ENCODE assay signal across 8 cellular contexts in genomic region chr7:87875151-87876039, GRCh38. TPM values are rescaled to one million over a fixed set of nuclear protein-coding genes. Genes with fewer than 3 reads are reported as not detected.
DNase-seq lines count a peak whose midpoint lies in the region; ATAC-seq, FAIRE-seq and TF ChIP-seq lines count a peak whose summit lies in the region.

No MANE protein-coding gene starts in this region.

- H3K9me3 ChIP-seq in K562 (replicated peaks; ENCODE audit: control insufficient read depth, insufficient read depth, low read depth, low read length) (peaks cover 9% of the 10 kb centered on the region), kidney (ENCODE audit: control insufficient read depth in 1 of 2, low read length in 2 of 2) (no peaks in the 10 kb centered on the region)

- no peak for TF ChIP-seq CTCF in K562 (IDR thresholded peaks at IDR 0.05 in 2 of 3, conservative IDR thresholded peaks at IDR 0.05 in 1 of 3; ENCODE audit: insufficient read depth in 2 of 3, low read depth in 1 of 3, low read length in 3 of 3)
- no peak for TF ChIP-seq CTCF in kidney (IDR thresholded peaks at IDR 0.05; ENCODE audit: borderline replicate concordance, extremely low read depth, insufficient read depth)

- intact Hi-C loops in K562 (cut with micrococcal nuclease) (loop anchor here (10.0 kb wide), 3 partner anchors 339 to 721 kb away; partner anchors contain the start of genes DMTF1 and TMEM243), kidney (cut with DNase I) (no loop called here)

- H3K4me2 ChIP-seq in K562 (ENCODE audit: insufficient read depth, low read length), result peak overlapping the region; percentile 75

- peaks cover 10% of the 10 kb centered on the region in 2 experiments; a peak in 4 of 5 replicates for H3K4me1 ChIP-seq in K562 (replicated peaks in 1 of 2; ENCODE audit: control insufficient read depth in 2 of 2, insufficient read depth in 2 of 2, low read length in 2 of 2)
- H3K4me1 ChIP-seq in kidney (ENCODE audit: control insufficient read depth in 1 of 2, insufficient read depth in 1 of 2, low read depth in 1 of 2, low read length in 2 of 2), result peaks cover 3 to 5% of the 10 kb centered on the region in 2 donors

- TF ChIP-seq EP300 in K562 (IDR thresholded peaks at IDR 0.05; ENCODE audit: low read length), result no peak

- H3K4me3 ChIP-seq in K562, result peak overlapping the region; percentile 86
- H3K4me3 ChIP-seq in kidney (ENCODE audit: low read length in 2 of 2), result peak overlapping the region; percentile 64 to 76

- peaks cover 5% of the 10 kb centered on the region; the same call in 1 of the 2 replicates for H4K20me1 ChIP-seq in K562 (replicated peaks; ENCODE audit: control insufficient read depth, insufficient read depth, low read length)

- H3K9me3 Mint-ChIP-seq in stimulated activated naive CD8-positive, alpha-beta T cell treated with anti-CD3 and anti-CD28 coated beads, Interleukin-15, Interleukin-2, amounts not matched to agents 100 ng/mL and 50 ng/mL, for 24 hours, result peaks cover 22% of the 10 kb centered on the region
- H3K9me3 Mint-ChIP-seq in stimulated activated naive CD8-positive, alpha-beta T cell treated with anti-CD3 and anti-CD28 coated beads, Interleukin-15, amount 100 ng/mL, for 72 hours, result peaks cover 14 to 21% of the 10 kb centered on the region in 2 donors

- peaks cover 99% of the 10 kb centered on the region for H3K79me2 ChIP-seq in K562 (ENCODE audit: control insufficient read depth, insufficient read depth, low read length)

- CTCF ChIA-PET in K562 (lab: Yijun Ruan, JAX; ENCODE audit: low intra/inter-chr PET ratio), result no interaction called here

- H3K36me3 ChIP-seq in K562 (ENCODE audit: control insufficient read depth, insufficient read depth, low read length) (peaks cover 51% of the 10 kb centered on the region), kidney (ENCODE audit: control insufficient read depth in 1 of 2, insufficient read depth in 2 of 2, low read length in 2 of 2) (no peaks in the 10 kb centered on the region)

- peak overlapping the region; percentile 85 for H2AFZ ChIP-seq in K562 (ENCODE audit: low read depth, low read length)

- POLR2A ChIA-PET in K562 (lab: Yijun Ruan, JAX), result interaction anchor here (0.6 to 1.4 kb wide), 6 partner anchors 10 to 438 kb away, joined by 3 to 7 read pairs (median 3); no protein-coding TSS in a partner anchor

- ATAC-seq in stimulated activated naive CD8-positive, alpha-beta T cell treated with anti-CD3 and anti-CD28 coated beads, Interleukin-15, Interleukin-2, amounts not matched to agents 100 U/mL and 50 U/mL, for 24 hours, result no peak
- ATAC-seq in HG02623 (IDR thresholded peaks at IDR 0.05; ENCODE audit: unreplicated experiment) (peak; percentile 12), K562 (peak; percentile 39)
- ATAC-seq in stimulated activated naive CD8-positive, alpha-beta T cell treated with anti-CD3 and anti-CD28 coated beads, Interleukin-15, amount 100 ng/mL, for 72 hours, result peak; percentile 6

- H3K4me1 Mint-ChIP-seq in stimulated activated naive CD8-positive, alpha-beta T cell treated with anti-CD3 and anti-CD28 coated beads, Interleukin-15, Interleukin-2, amounts not matched to agents 100 ng/mL and 50 ng/mL, for 24 hours (ENCODE audit: low read depth), result peaks cover 53% of the 10 kb centered on the region
- H3K4me1 Mint-ChIP-seq in stimulated activated naive CD8-positive, alpha-beta T cell treated with anti-CD3 and anti-CD28 coated beads, Interleukin-15, amount 100 ng/mL, for 72 hours, result peaks cover 40% of the 10 kb centered on the region

- peak overlapping the region; percentile 92 for H3K27ac ChIP-seq in K562 (ENCODE audit: extremely low read depth, low read depth, low read length)
- peak overlapping the region; percentile 87 to 94 for H3K27ac ChIP-seq in kidney (ENCODE audit: low read depth in 2 of 2, low read length in 2 of 2)

- H3K36me3 Mint-ChIP-seq in stimulated activated naive CD8-positive, alpha-beta T cell treated with anti-CD3 and anti-CD28 coated beads, Interleukin-15, Interleukin-2, amounts not matched to agents 100 ng/mL and 50 ng/mL, for 24 hours (ENCODE audit: low read depth), result peaks cover 59% of the 10 kb centered on the region

- peak overlapping the region; percentile 89 for H3K4me3 Mint-ChIP-seq in stimulated activated naive CD8-positive, alpha-beta T cell treated with anti-CD3 and anti-CD28 coated beads, Interleukin-15, Interleukin-2, amounts not matched to agents 100 ng/mL and 50 ng/mL, for 24 hours
- H3K4me3 Mint-ChIP-seq in stimulated activated naive CD8-positive, alpha-beta T cell treated with anti-CD3 and anti-CD28 coated beads, Interleukin-15, amount 100 ng/mL, for 72 hours, result peak overlapping the region; percentile 85 to 98

- FAIRE-seq in K562 (lab: Jason Lieb, UNC), result no peak
- no peak for FAIRE-seq in kidney (lab: Jason Lieb, UNC)

- in situ Hi-C loops in K562 (cut with MboI), result no loop called here

- TF ChIP-seq RAD21 in K562 (CRISPR knock-in tag; conservative IDR thresholded peaks at IDR 0.05 in 1 of 2, IDR thresholded peaks at IDR 0.05 in 1 of 2), result no peak

- H3K27me3 ChIP-seq in K562 (ENCODE audit: control insufficient read depth in 2 of 2, insufficient read depth in 2 of 2, low read length in 2 of 2), result no peaks in the 10 kb centered on the region

- DNase-seq in stimulated activated naive CD8-positive, alpha-beta T cell treated with anti-CD3 and anti-CD28 coated beads, Interleukin-15, Interleukin-2, amounts not matched to agents 100 U/mL and 50 U/mL, for 24 hours, result no peak
- DNase-seq in NCI-H2029 treated with DMSO at 0.1 percent for 48 hours (lab: John Stamatoyannopoulos, UW), result peak; percentile 33
- peak in 3 of 4 experiments; percentile 36 to 49 (median 41) for DNase-seq in K562 (ENCODE audit: extremely low read depth in 1 of 4, low spot score in 3 of 4)
- peak; percentile 83 for DNase-seq in kidney
- DNase-seq in stimulated activated naive CD8-positive, alpha-beta T cell treated with anti-CD3 and anti-CD28 coated beads, Interleukin-15, amount 100 ng/mL, for 72 hours, result no peak
- DNase-seq in NCI-H1436 (lab: John Stamatoyannopoulos, UW), result no peak

- under 1% methylated on average over 35 of the region's 35 CpGs for WGBS in K562 (ENCODE audit: insufficient coverage, low coverage, missing lambda C conversion rate)

- TF ChIP-seq POLR2A in K562 (conservative IDR thresholded peaks at IDR 0.05), result no peak

- BruUV-seq in K562 (replicated peaks; lab: Mats Ljungman, UMichigan), result TSS peak; percentile 46

- no peaks in the 10 kb centered on the region for H3K9me1 ChIP-seq in K562 (ENCODE audit: control insufficient read depth, insufficient read depth, low read length)

- H3K27me3 Mint-ChIP-seq in stimulated activated naive CD8-positive, alpha-beta T cell treated with anti-CD3 and anti-CD28 coated beads, Interleukin-15, Interleukin-2, amounts not matched to agents 100 ng/mL and 50 ng/mL, for 24 hours, result no peaks in the 10 kb centered on the region
- H3K27me3 Mint-ChIP-seq in stimulated activated naive CD8-positive, alpha-beta T cell treated with anti-CD3 and anti-CD28 coated beads, Interleukin-15, amount 100 ng/mL, for 72 hours, result no peaks in the 10 kb centered on the region

- H3K9ac ChIP-seq in K562 (ENCODE audit: insufficient read depth in 1 of 2, low read depth in 2 of 2, low read length in 2 of 2) (peak overlapping the region; percentile 96 to 99), kidney (ENCODE audit: low read length in 2 of 2) (peak overlapping the region; percentile 63 to 75)

- H3K27ac Mint-ChIP-seq in stimulated activated naive CD8-positive, alpha-beta T cell treated with anti-CD3 and anti-CD28 coated beads, Interleukin-15, Interleukin-2, amounts not matched to agents 100 ng/mL and 50 ng/mL, for 24 hours, result peak overlapping the region; percentile 56
- H3K27ac Mint-ChIP-seq in stimulated activated naive CD8-positive, alpha-beta T cell treated with anti-CD3 and anti-CD28 coated beads, Interleukin-15, amount 100 ng/mL, for 72 hours, result peak overlapping the region in 1 of 2 donors; percentile 87

RNA-seq across cellular contexts. Expression of gene SLC25A40, which starts 0.8 kb away (rescaled TPM):
- 23.2 and 75.9 TPM in 2 replicates for total RNA-seq in K562 (2011; cell fraction: chromatin; rRNA removed; ENCODE audit: low replicate concordance)
- 11.2 and 11.7 TPM in 2 replicates for total RNA-seq in K562 (2011; cell fraction: nucleolus; rRNA removed)
- total RNA-seq in K562 (2011; cell fraction: nucleoplasm; rRNA removed), result 22.0 and 43.4 TPM in 2 replicates
- total RNA-seq in K562 (2014; rRNA removed) (6.7 and 9.9 TPM in 2 replicates), K562 (2014; rRNA removed; fragmentation: Illumina TruSeq; extraction: Trizol) (28.1 and 31.1 TPM in 2 replicates), K562 (2015; rRNA removed; fragmentation: Illumina TruSeq; extraction: Trizol) (25.0 and 26.5 TPM in 2 replicates), K562 (2021) (39.6 and 43.2 TPM in 2 replicates), kidney (25.4 TPM)
- polyA plus RNA-seq in K562 (2011; rRNA removed) (34.4 and 44.0 TPM in 2 replicates), K562 (2014; fragmentation: Illumina TruSeq; extraction: Trizol) (26.0 and 26.6 TPM in 2 replicates), K562 (2014; fragmentation: Nextera tagmentation; extraction: Ambion mirVana) (10 to 100 TPM; 19.0 to 25.1 TPM), K562 (2014; rRNA removed) (17.9 and 21.2 TPM in 2 replicates), kidney (ENCODE audit: insufficient read depth, low read depth, low replicate concordance) (11.2 TPM)
- polyA plus RNA-seq in K562 (2011; cell fraction: cytosol; rRNA removed), result 7.2 and 13.2 TPM in 2 replicates
- polyA plus RNA-seq in K562 (2011; cell fraction: nucleus; rRNA removed), result 35.6 and 37.3 TPM in 2 replicates
- 32.7 and 45.5 TPM in 2 replicates for polyA plus RNA-seq in K562 (2012)
- 26.6 and 29.1 TPM in 2 replicates for polyA minus RNA-seq in K562 (2011; rRNA and poly(A)+ RNA removed)
- 12.8 and 13.7 TPM in 2 replicates for polyA minus RNA-seq in K562 (2011; cell fraction: cytosol; rRNA and poly(A)+ RNA removed)
- 35.0 and 41.9 TPM in 2 replicates for polyA minus RNA-seq in K562 (2011; cell fraction: nucleus; rRNA and poly(A)+ RNA removed)

RNA-seq across cellular contexts. Expression of gene DBF4, which starts 0.9 kb away (rescaled TPM):
- 49.4 and 110 TPM in 2 replicates for total RNA-seq in K562 (2011; cell fraction: chromatin; rRNA removed; ENCODE audit: low replicate concordance)
- 37.6 and 41.4 TPM in 2 replicates for total RNA-seq in K562 (2011; cell fraction: nucleolus; rRNA removed)
- 56.9 and 57.0 TPM in 2 replicates for total RNA-seq in K562 (2011; cell fraction: nucleoplasm; rRNA removed)
- total RNA-seq in K562 (2014; rRNA removed), result 106 and 132 TPM in 2 replicates
- 134 and 156 TPM in 2 replicates for total RNA-seq in K562 (2014; rRNA removed; fragmentation: Illumina TruSeq; extraction: Trizol)
- 139 and 145 TPM in 2 replicates for total RNA-seq in K562 (2015; rRNA removed; fragmentation: Illumina TruSeq; extraction: Trizol)
- total RNA-seq in K562 (2021), result 104 and 105 TPM in 2 replicates
- polyA plus RNA-seq in K562 (2011; rRNA removed), result 25.9 and 37.8 TPM in 2 replicates
- 9.1 and 12.5 TPM in 2 replicates for polyA plus RNA-seq in K562 (2011; cell fraction: cytosol; rRNA removed)
- polyA plus RNA-seq in K562 (2011; cell fraction: nucleus; rRNA removed), result 24.3 and 24.5 TPM in 2 replicates
- 51.2 and 79.2 TPM in 2 replicates for polyA plus RNA-seq in K562 (2012)
- polyA plus RNA-seq in K562 (2014; fragmentation: Illumina TruSeq; extraction: Trizol), result 81.5 and 106 TPM in 2 replicates
- polyA plus RNA-seq in K562 (2014; fragmentation: Nextera tagmentation; extraction: Ambion mirVana), result 10 to 100 TPM; 38.4 to 43.5 TPM
- polyA plus RNA-seq in K562 (2014; rRNA removed), result 56.2 and 67.4 TPM in 2 replicates
- polyA minus RNA-seq in K562 (2011; rRNA and poly(A)+ RNA removed), result 27.5 and 30.3 TPM in 2 replicates
- 20.8 and 22.8 TPM in 2 replicates for polyA minus RNA-seq in K562 (2011; cell fraction: cytosol; rRNA and poly(A)+ RNA removed)
- 63.8 and 64.0 TPM in 2 replicates for polyA minus RNA-seq in K562 (2011; cell fraction: nucleus; rRNA and poly(A)+ RNA removed)
- total RNA-seq in kidney, result 8.8 TPM
- polyA plus RNA-seq in kidney (ENCODE audit: insufficient read depth, low read depth, low replicate concordance), result 1.9 TPM

RNA-seq across cellular contexts. Expression of gene ADAM22, which starts 58.7 kb away (rescaled TPM):
- 0.56 and 0.70 TPM in 2 replicates for total RNA-seq in K562 (2011; cell fraction: chromatin; rRNA removed; ENCODE audit: low replicate concordance)
- total RNA-seq in K562 (2011; cell fraction: nucleolus; rRNA removed), result 0.13 and 0.17 TPM in 2 replicates
- 0.53 and 0.73 TPM in 2 replicates for total RNA-seq in K562 (2011; cell fraction: nucleoplasm; rRNA removed)
- 0.09 and 0.33 TPM in 2 replicates for total RNA-seq in K562 (2014; rRNA removed)
- 0.18 and 0.29 TPM in 2 replicates for total RNA-seq in K562 (2014; rRNA removed; fragmentation: Illumina TruSeq; extraction: Trizol)
- 0.58 and 0.83 TPM in 2 replicates for total RNA-seq in K562 (2015; rRNA removed; fragmentation: Illumina TruSeq; extraction: Trizol)
- total RNA-seq in K562 (2021), result 0.18 and 0.40 TPM in 2 replicates
- polyA plus RNA-seq in K562 (2011; rRNA removed), result 0.24 and 0.49 TPM in 2 replicates
- 0.07 and 0.15 TPM in 2 replicates for polyA plus RNA-seq in K562 (2011; cell fraction: cytosol; rRNA removed)
- polyA plus RNA-seq in K562 (2011; cell fraction: nucleus; rRNA removed), result 0.84 and 1.2 TPM in 2 replicates
- 0.23 and 0.25 TPM in 2 replicates for polyA plus RNA-seq in K562 (2012)
- 0.12 and 0.36 TPM in 2 replicates for polyA plus RNA-seq in K562 (2014; fragmentation: Illumina TruSeq; extraction: Trizol)
- under 1 TPM; 0.01 to 0.03 TPM for polyA plus RNA-seq in K562 (2014; fragmentation: Nextera tagmentation; extraction: Ambion mirVana)
- polyA plus RNA-seq in K562 (2014; rRNA removed), result 0.05 and 0.07 TPM in 2 replicates
- polyA minus RNA-seq in K562 (2011; rRNA and poly(A)+ RNA removed), result 1.1 and 1.9 TPM in 2 replicates
- polyA minus RNA-seq in K562 (2011; cell fraction: cytosol; rRNA and poly(A)+ RNA removed), result 1.4 TPM in 1 of 2 replicates, not detected in the other
- polyA minus RNA-seq in K562 (2011; cell fraction: nucleus; rRNA and poly(A)+ RNA removed), result 1.2 and 1.9 TPM in 2 replicates
- 7.9 TPM for total RNA-seq in kidney
- 2.2 TPM for polyA plus RNA-seq in kidney (ENCODE audit: insufficient read depth, low read depth, low replicate concordance)

Comparison
In these comparisons a context has a peak if more than half of its experiments do, and no peak if none do; other contexts are left out.
1. DNase-seq: peak in NCI-H2029 treated with DMSO at 0.1 percent for 48 hours (single experiment), K562 (3 of 4) and kidney (single experiment); none in stimulated activated naive CD8-positive, alpha-beta T cell treated with anti-CD3 and anti-CD28 coated beads, Interleukin-15, Interleukin-2, amounts not matched to agents 100 U/mL and 50 U/mL, for 24 hours (single experiment), stimulated activated naive CD8-positive, alpha-beta T cell treated with anti-CD3 and anti-CD28 coated beads, Interleukin-15, amount 100 ng/mL, for 72 hours (0 of 2) and NCI-H1436 (single experiment).